32 cellular contexts compared by ENCODE assay signal in genomic region chr20:62402456-62402855, GRCh38.
"Had no signal": no experiment of that assay in that cellular context is flagged by ENCODE, and none has a peak within 500 bp of the region (broad histone marks: within the 10 kb centered on the region; RNA-seq: fewer than 3 reads in every experiment).

No MANE protein-coding gene starts in this region.

- H3K36me3 Mint-ChIP-seq: activated naive CD4-positive, alpha-beta T cell treated with anti-CD3 and anti-CD28 coated beads, Interleukin-2, amount 50 U/mL, for 24 hours had no signal

- DNase-seq: activated CD4-positive, alpha-beta memory T cell treated with anti-CD3 and anti-CD28 coated beads for 36 hours; activated CD4-positive, alpha-beta T cell treated with anti-CD3 and anti-CD28 coated beads for 36 hours; activated CD4-positive, alpha-beta T cell treated with anti-CD3 and anti-CD28 coated beads, Interleukin-2, amount 10 ng/mL, durations not matched to agents 24 days and 14 days; activated CD4-positive, CD25-positive, alpha-beta regulatory T cell; activated CD4-positive, CD25-positive, alpha-beta regulatory T cell treated with anti-CD3 and anti-CD28 coated beads, Interleukin-2, amount 50 U/mL, for 72 hours; activated CD8-positive, alpha-beta memory T cell treated with anti-CD3 and anti-CD28 coated beads, Interleukin-2, amount 10 ng/mL, durations not matched to agents 7 days and 5 days; activated CD8-positive, alpha-beta memory T cell treated with anti-CD3 and anti-CD28 coated beads, Interleukin-2, amount 50 U/mL, for 4 hours; activated CD8-positive, alpha-beta T cell treated with anti-CD3 and anti-CD28 coated beads, Interleukin-2, amount 10 ng/mL, durations not matched to agents 7 days and 5 days; activated effector memory CD4-positive, alpha-beta T cell treated with anti-CD3 and anti-CD28 coated beads, Interleukin-2, amount 50 U/mL, for 16 hours; activated naive CD4-positive, alpha-beta T cell treated with anti-CD3 and anti-CD28 coated beads for 36 hours; activated naive CD8-positive, alpha-beta T cell treated with anti-CD3 and anti-CD28 coated beads for 36 hours; activated naive CD8-positive, alpha-beta T cell treated with anti-CD3 and anti-CD28 coated beads, Interleukin-2, amount 50 U/mL, for 24 hours; activated T-cell treated with anti-CD3 and anti-CD28 coated beads, Interleukin-2, amount 50 U/mL, for 1 hour; activated T-cell treated with anti-CD3 and anti-CD28 coated beads, Interleukin-2, amount 50 U/mL, for 48 hours; adrenal gland; amygdala; central memory CD4-positive, alpha-beta T cell; cerebellar nuclear complex; colonic mucosa; dorsolateral prefrontal cortex; effector memory CD4-positive, alpha-beta T cell; endodermal cell; head of caudate nucleus; T-helper 2 cell had no signal

- H3K27ac Mint-ChIP-seq: activated CD4-positive, alpha-beta memory T cell treated with anti-CD3 and anti-CD28 coated beads for 36 hours; activated CD4-positive, alpha-beta T cell treated with anti-CD3 and anti-CD28 coated beads for 36 hours; activated CD4-positive, alpha-beta T cell treated with anti-CD3 and anti-CD28 coated beads, Interleukin-2, amount 10 ng/mL, durations not matched to agents 24 days and 14 days; activated CD8-positive, alpha-beta memory T cell treated with anti-CD3 and anti-CD28 coated beads, Interleukin-2, amount 10 ng/mL, durations not matched to agents 7 days and 5 days; activated CD8-positive, alpha-beta T cell treated with anti-CD3 and anti-CD28 coated beads, Interleukin-2, amount 10 ng/mL, durations not matched to agents 7 days and 5 days; activated naive CD4-positive, alpha-beta T cell treated with anti-CD3 and anti-CD28 coated beads for 36 hours; activated naive CD4-positive, alpha-beta T cell treated with anti-CD3 and anti-CD28 coated beads, Interleukin-2, amount 50 U/mL, for 24 hours; activated naive CD8-positive, alpha-beta T cell treated with anti-CD3 and anti-CD28 coated beads for 36 hours; activated naive CD8-positive, alpha-beta T cell treated with anti-CD3 and anti-CD28 coated beads, Interleukin-2, amount 50 U/mL, for 24 hours; activated T-helper 1 cell treated with anti-CD3 and anti-CD28 coated beads, Interleukin-12 subunit alpha, Interleukin-12 subunit beta, Interleukin-2, Interleukin-4 antibody, amounts not matched to agents 30 ng/mL and 10 ng/mL and 1 ng/mL, durations not matched to agents 14 hours and 24 hours and 36 hours; activated T-helper 2 cell treated with anti-CD3 and anti-CD28 coated beads, Interferon-gamma antibody, Interleukin-2, Interleukin-4, amounts not matched to agents 10 μg/mL and 5 μg/mL and 100 μg/mL, durations not matched to agents 14 hours and 24 hours and 36 hours; dendritic cell treated with granulocyte-macrophage colony-stimulating factor and Interleukin-4, amounts not matched to agents 40 ng/mL and 50 ng/mL, for 4 days; endodermal cell had no signal

- H3K9me3 Mint-ChIP-seq: activated CD4-positive, alpha-beta memory T cell treated with anti-CD3 and anti-CD28 coated beads for 36 hours; activated naive CD4-positive, alpha-beta T cell treated with anti-CD3 and anti-CD28 coated beads, Interleukin-2, amount 50 U/mL, for 24 hours; activated naive CD8-positive, alpha-beta T cell treated with anti-CD3 and anti-CD28 coated beads for 36 hours; activated naive CD8-positive, alpha-beta T cell treated with anti-CD3 and anti-CD28 coated beads, Interleukin-2, amount 50 U/mL, for 24 hours; activated T-helper 1 cell treated with anti-CD3 and anti-CD28 coated beads, Interleukin-12 subunit alpha, Interleukin-12 subunit beta, Interleukin-2, Interleukin-4 antibody, amounts not matched to agents 30 ng/mL and 10 ng/mL and 1 ng/mL, durations not matched to agents 14 hours and 24 hours and 36 hours; endodermal cell had no signal

- H3K4me3 ChIP-seq: adrenal gland, ascending aorta, breast epithelium, cardiac muscle cell, colonic mucosa had no signal

- H3K36me3 ChIP-seq: adrenal gland, ascending aorta, breast epithelium, cardiac muscle cell, colonic mucosa had no signal

- H3K9me3 ChIP-seq: adrenal gland, ascending aorta, breast epithelium, colonic mucosa had no signal

- H3K4me3 Mint-ChIP-seq: activated CD4-positive, alpha-beta memory T cell treated with anti-CD3 and anti-CD28 coated beads for 36 hours; activated CD4-positive, alpha-beta T cell treated with anti-CD3 and anti-CD28 coated beads for 36 hours; activated CD8-positive, alpha-beta memory T cell treated with anti-CD3 and anti-CD28 coated beads, Interleukin-2, amount 10 ng/mL, durations not matched to agents 7 days and 5 days; activated CD8-positive, alpha-beta T cell treated with anti-CD3 and anti-CD28 coated beads, Interleukin-2, amount 10 ng/mL, durations not matched to agents 7 days and 5 days; activated naive CD4-positive, alpha-beta T cell treated with anti-CD3 and anti-CD28 coated beads for 36 hours; activated naive CD4-positive, alpha-beta T cell treated with anti-CD3 and anti-CD28 coated beads, Interleukin-2, amount 50 U/mL, for 24 hours; activated naive CD8-positive, alpha-beta T cell treated with anti-CD3 and anti-CD28 coated beads for 36 hours; activated naive CD8-positive, alpha-beta T cell treated with anti-CD3 and anti-CD28 coated beads, Interleukin-2, amount 50 U/mL, for 24 hours; activated T-helper 1 cell treated with anti-CD3 and anti-CD28 coated beads, Interleukin-12 subunit alpha, Interleukin-12 subunit beta, Interleukin-2, Interleukin-4 antibody, amounts not matched to agents 30 ng/mL and 10 ng/mL and 1 ng/mL, durations not matched to agents 14 hours and 24 hours and 36 hours; dendritic cell treated with granulocyte-macrophage colony-stimulating factor and Interleukin-4, amounts not matched to agents 40 ng/mL and 50 ng/mL, for 4 days; endodermal cell had no signal

- H3K27ac ChIP-seq: adrenal gland, ascending aorta, breast epithelium, cardiac muscle cell, colonic mucosa had no signal

- ATAC-seq: activated CD4-positive, alpha-beta T cell treated with anti-CD3 and anti-CD28 coated beads for 36 hours; activated CD8-positive, alpha-beta memory T cell treated with anti-CD3 and anti-CD28 coated beads, Interleukin-2, amount 10 ng/mL, durations not matched to agents 7 days and 5 days; activated CD8-positive, alpha-beta T cell treated with anti-CD3 and anti-CD28 coated beads, Interleukin-2, amount 10 ng/mL, durations not matched to agents 7 days and 5 days; activated naive CD8-positive, alpha-beta T cell treated with anti-CD3 and anti-CD28 coated beads, Interleukin-2, amount 50 U/mL, for 24 hours; esophagus mucosa had no signal

- H3K27me3 ChIP-seq: adrenal gland, ascending aorta, breast epithelium, cardiac muscle cell, colonic mucosa, dorsolateral prefrontal cortex had no signal
